In the genomic region with DNA sequence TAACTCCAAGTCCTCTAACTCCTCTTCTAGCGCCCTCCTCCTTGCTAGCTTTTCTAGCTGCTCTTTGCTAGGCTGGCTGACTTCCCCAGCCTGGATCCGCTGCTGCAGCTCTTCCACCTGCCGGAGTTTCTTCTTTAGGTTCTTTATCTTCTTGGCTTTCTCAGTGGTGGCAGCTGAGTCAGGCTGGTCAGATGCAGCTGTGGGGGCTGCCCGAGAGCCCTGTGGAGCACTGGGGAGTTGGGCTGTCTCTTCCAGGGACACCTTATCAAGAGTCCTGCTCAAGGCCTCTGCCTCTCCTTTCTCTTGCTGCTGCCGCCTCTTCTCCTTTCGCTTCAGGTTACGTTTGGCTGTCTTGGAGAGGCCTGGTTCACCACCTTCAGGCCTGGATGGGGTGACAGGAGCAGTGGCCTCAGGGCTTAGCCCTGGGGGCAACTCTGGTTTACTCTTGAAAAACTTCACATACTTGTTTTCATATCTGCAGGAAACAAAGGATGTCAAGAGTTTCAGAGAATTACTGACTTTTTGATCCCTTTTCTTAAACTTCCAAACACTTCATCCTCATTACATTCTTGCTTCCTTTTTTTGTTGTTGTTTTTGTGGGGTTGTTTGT, we compare ENCODE assay signal across 24 cellular contexts. TPM values are rescaled to one million over a fixed set of nuclear protein-coding genes. Genes with fewer than 3 reads are reported as not detected.
A peak's percentile ranks its signal among the peaks of the same experiment; 100 is the strongest.
DNase-seq lines count a peak whose midpoint lies in the region; ATAC-seq, FAIRE-seq and TF ChIP-seq lines count a peak whose summit lies in the region.
"Had no signal": no experiment of that assay in that cellular context is flagged by ENCODE, and none has a peak within 500 bp of the region (broad histone marks: within the 10 kb centered on the region; RNA-seq: fewer than 3 reads in every experiment).

No MANE protein-coding gene starts in this region.

- TF ChIP-seq EP300 in A549 (IDR thresholded peaks at IDR 0.05): no peak

- H3K36me3 ChIP-seq in CD4-positive, CD25-positive, alpha-beta regulatory T cell (ENCODE audit: control insufficient read depth, insufficient read depth, low read length): peaks cover 22% of the 10 kb centered on the region

- H3K27ac ChIP-seq in A549: no peak overlapping the region
- H3K27ac ChIP-seq in CD4-positive, CD25-positive, alpha-beta regulatory T cell (ENCODE audit: insufficient read depth, low read length, poor library complexity, severe bottlenecking): no peak overlapping the region
- H3K27ac ChIP-seq: gastroesophageal sphincter, thyroid gland had no signal

- no peak overlapping the region for H3K4me3 Mint-ChIP-seq in CD4-positive, CD25-positive, alpha-beta regulatory T cell
- no peak overlapping the region for H3K4me3 Mint-ChIP-seq in activated CD8-positive, alpha-beta memory T cell treated with anti-CD3 and anti-CD28 coated beads, Interleukin-2, amount 10 ng/mL, durations not matched to agents 7 days and 5 days
- H3K4me3 Mint-ChIP-seq in mesothelial cell of epicardium: no peak overlapping the region

- H3K4me1 ChIP-seq in A549: peaks cover 6% of the 10 kb centered on the region; the same call in 2 of the 3 replicates
- no peaks in the 10 kb centered on the region for H3K4me1 ChIP-seq in CD4-positive, CD25-positive, alpha-beta regulatory T cell (ENCODE audit: control insufficient read depth, insufficient read depth, low read length, poor library complexity, severe bottlenecking)
- H3K4me1 ChIP-seq: gastroesophageal sphincter, thyroid gland had no signal

- peaks cover 0 to 18% (median 9%) of the 10 kb centered on the region in 4 donors for H3K4me1 Mint-ChIP-seq in CD4-positive, CD25-positive, alpha-beta regulatory T cell
- peaks cover 9% of the 10 kb centered on the region for H3K4me1 Mint-ChIP-seq in activated CD8-positive, alpha-beta memory T cell treated with anti-CD3 and anti-CD28 coated beads, Interleukin-2, amount 10 ng/mL, durations not matched to agents 7 days and 5 days
- no peaks in the 10 kb centered on the region for H3K4me1 Mint-ChIP-seq in mesothelial cell of epicardium

- 95% methylated on average over 7 of the region's 7 CpGs for WGBS in A549 (ENCODE audit: missing lambda C conversion rate)

- TF ChIP-seq POLR2A in A549 (IDR thresholded peaks at IDR 0.05; ENCODE audit: low read length): no peak

- H3K9me3 ChIP-seq in A549: no peaks in the 10 kb centered on the region
- no peaks in the 10 kb centered on the region for H3K9me3 ChIP-seq in CD4-positive, CD25-positive, alpha-beta regulatory T cell (ENCODE audit: control insufficient read depth in 2 of 2, low read length in 2 of 2)
- H3K9me3 ChIP-seq: gastroesophageal sphincter, thyroid gland had no signal

- no peak for DNase-seq in A549 (ENCODE audit: low read depth in 1 of 2, low spot score in 1 of 2)
- no peak for DNase-seq in CD4-positive, CD25-positive, alpha-beta regulatory T cell
- DNase-seq in activated CD8-positive, alpha-beta memory T cell treated with anti-CD3 and anti-CD28 coated beads, Interleukin-2, amount 10 ng/mL, durations not matched to agents 7 days and 5 days: peak; percentile 23
- DNase-seq in mesothelial cell of epicardium (ENCODE audit: low spot score in 2 of 2, unreplicated experiment in 2 of 2): no peak
- no peak for DNase-seq in glomerular visceral epithelial cell (ENCODE audit: extremely low spot score)
- no peak for DNase-seq in stimulated activated CD4-positive, alpha-beta T cell treated with anti-CD3 and anti-CD28 coated beads, Interleukin-4, amount 100 ng/mL, for 1 hour
- DNase-seq in NCI-H2227 treated with DMSO at 0.1 percent for 48 hours (lab: John Stamatoyannopoulos, UW): no peak
- DNase-seq: activated gamma-delta T cell treated with Interleukin-2 at 50 U/mL for 16 hours; AML-193; COR-L47; DMS79 treated with DMSO at 0.1 percent for 48 hours; islet precursor cell; KBM-7; NCI-H1436; NCI-H2171; NCI-H526 treated with DMSO at 0.1 percent for 48 hours; nucleus accumbens; stimulated activated naive CD4-positive, alpha-beta T cell treated with Interleukin-2 at 50 U/mL for 16 hours; thyroid gland had no signal

- TF ChIP-seq CTCF in A549 (IDR thresholded peaks at IDR 0.05) (no peak), mesothelial cell of epicardium (IDR thresholded peaks at IDR 0.05; ENCODE audit: unreplicated experiment) (no peak)

- H3K27ac Mint-ChIP-seq in CD4-positive, CD25-positive, alpha-beta regulatory T cell: peak overlapping the region in 2 of 3 donors; percentile 31 to 86
- H3K27ac Mint-ChIP-seq in activated CD8-positive, alpha-beta memory T cell treated with anti-CD3 and anti-CD28 coated beads, Interleukin-2, amount 10 ng/mL, durations not matched to agents 7 days and 5 days: peak overlapping the region; percentile 4
- peak overlapping the region; percentile 18 for H3K27ac Mint-ChIP-seq in mesothelial cell of epicardium

- H3K4me3 ChIP-seq in A549: no peak overlapping the region
- H3K4me3 ChIP-seq in CD4-positive, CD25-positive, alpha-beta regulatory T cell (ENCODE audit: low read depth, low read length): no peak overlapping the region
- H3K4me3 ChIP-seq: gastroesophageal sphincter, GM12878, thyroid gland had no signal

- no peak overlapping the region for H3K4me2 ChIP-seq in A549

- no peak for TF ChIP-seq RAD21 in A549 (conservative IDR thresholded peaks at IDR 0.05 in 1 of 2, IDR thresholded peaks at IDR 0.05 in 1 of 2)

- no peaks in the 10 kb centered on the region for H3K27me3 Mint-ChIP-seq in CD4-positive, CD25-positive, alpha-beta regulatory T cell
- no peaks in the 10 kb centered on the region for H3K27me3 Mint-ChIP-seq in activated CD8-positive, alpha-beta memory T cell treated with anti-CD3 and anti-CD28 coated beads, Interleukin-2, amount 10 ng/mL, durations not matched to agents 7 days and 5 days
- no peaks in the 10 kb centered on the region for H3K27me3 Mint-ChIP-seq in mesothelial cell of epicardium (ENCODE audit: low read depth)

- H3K27me3 ChIP-seq in CD4-positive, CD25-positive, alpha-beta regulatory T cell (ENCODE audit: control insufficient read depth, insufficient read depth, low read length): no peaks in the 10 kb centered on the region
- H3K27me3 ChIP-seq: gastroesophageal sphincter, thyroid gland had no signal

- no peaks in the 10 kb centered on the region for H3K9me3 Mint-ChIP-seq in CD4-positive, CD25-positive, alpha-beta regulatory T cell
- H3K9me3 Mint-ChIP-seq in activated CD8-positive, alpha-beta memory T cell treated with anti-CD3 and anti-CD28 coated beads, Interleukin-2, amount 10 ng/mL, durations not matched to agents 7 days and 5 days (ENCODE audit: low read depth): no peaks in the 10 kb centered on the region
- H3K9me3 Mint-ChIP-seq in mesothelial cell of epicardium: no peaks in the 10 kb centered on the region

- no peak for FAIRE-seq in A549 (lab: Jason Lieb, UNC)
- FAIRE-seq: astrocyte, GM12878 had no signal

- POLR2A ChIA-PET in A549 (lab: Yijun Ruan, JAX): interaction anchor here (0.8 kb wide), 1 partner anchor 72 kb away, joined by 5 read pairs; a partner anchor contains a TSS

- ATAC-seq in A549: peak; percentile 24 to 30; a peak in 1 of 6 replicates
- no peak for ATAC-seq in CD4-positive, CD25-positive, alpha-beta regulatory T cell (ENCODE audit: low read depth in 2 of 2)
- no peak for ATAC-seq in activated CD8-positive, alpha-beta memory T cell treated with anti-CD3 and anti-CD28 coated beads, Interleukin-2, amount 10 ng/mL, durations not matched to agents 7 days and 5 days
- ATAC-seq: activated CD4-positive, CD25-positive, alpha-beta regulatory T cell treated with anti-CD3 and anti-CD28 coated beads, Interleukin-2, amount 50 U/mL, for 24 hours; gastroesophageal sphincter; GM12878 had no signal

- peaks cover 16% of the 10 kb centered on the region for H3K36me3 Mint-ChIP-seq in CD4-positive, CD25-positive, alpha-beta regulatory T cell
- peaks cover 17% of the 10 kb centered on the region for H3K36me3 Mint-ChIP-seq in activated CD8-positive, alpha-beta memory T cell treated with anti-CD3 and anti-CD28 coated beads, Interleukin-2, amount 10 ng/mL, durations not matched to agents 7 days and 5 days
- peaks cover 7% of the 10 kb centered on the region for H3K36me3 Mint-ChIP-seq in mesothelial cell of epicardium

- CTCF ChIA-PET in A549 (lab: Yijun Ruan, JAX): no interaction called here
- CTCF ChIA-PET in activated CD8-positive, alpha-beta memory T cell treated with anti-CD3 and anti-CD28 coated beads, Interleukin-2, amount 10 ng/mL, durations not matched to agents 7 days and 5 days (lab: Charles Lee): no interaction called here

RNA-seq across cellular contexts. Expression of a gene that starts 25.7 kb away (rescaled TPM):
- polyA plus RNA-seq in A549 (2011; rRNA removed) (39.2 and 49.5 TPM in 2 replicates), A549 (2017; fragmentation: RNase III; extraction: RNeasy Plus Mini Kit Qiagen cat#74134 plus additional on column Dnase treatment) (27.0 to 30.6 TPM (median 30.4 TPM) in 3 replicates)
- polyA plus RNA-seq in A549 (2012; cell fraction: cytosol; rRNA removed): 31.8 and 33.8 TPM in 2 replicates
- polyA plus RNA-seq in A549 (2012; cell fraction: nucleus; rRNA removed): 14.2 and 20.4 TPM in 2 replicates
- polyA minus RNA-seq in A549 (2011; rRNA and poly(A)+ RNA removed): 23.3 and 23.7 TPM in 2 replicates
- total RNA-seq in CD4-positive, CD25-positive, alpha-beta regulatory T cell: 34.0 TPM
- 100 to 1,000 TPM in 3 of 4 donors, 10 to 100 TPM in 1; 99.3 to 123 (median 114) TPM for polyA plus RNA-seq in CD4-positive, CD25-positive, alpha-beta regulatory T cell
- total RNA-seq in activated CD8-positive, alpha-beta memory T cell treated with anti-CD3 and anti-CD28 coated beads, Interleukin-2, amount 10 ng/mL, durations not matched to agents 7 days and 5 days: 10 to 100 TPM; 46.7 to 56.4 TPM
- total RNA-seq in mesothelial cell of epicardium: 21.1 to 23.8 TPM (median 22.9 TPM) in 3 replicates

RNA-seq across cellular contexts. Expression of a gene that starts 29.0 kb away (rescaled TPM):
- polyA plus RNA-seq in A549 (2011; rRNA removed): 24.7 and 26.1 TPM in 2 replicates
- polyA plus RNA-seq in A549 (2012; cell fraction: cytosol; rRNA removed): 12.7 and 12.8 TPM in 2 replicates
- polyA plus RNA-seq in A549 (2012; cell fraction: nucleus; rRNA removed): 38.2 and 45.1 TPM in 2 replicates
- polyA plus RNA-seq in A549 (2017; fragmentation: RNase III; extraction: RNeasy Plus Mini Kit Qiagen cat#74134 plus additional on column Dnase treatment): 21.0 to 23.7 TPM (median 22.6 TPM) in 3 replicates
- polyA minus RNA-seq in A549 (2011; rRNA and poly(A)+ RNA removed): 24.3 and 29.2 TPM in 2 replicates
- total RNA-seq in CD4-positive, CD25-positive, alpha-beta regulatory T cell: 1,086 TPM
- polyA plus RNA-seq in CD4-positive, CD25-positive, alpha-beta regulatory T cell: 100 to 1,000 TPM; 225 to 284 (median 253) TPM
- total RNA-seq in activated CD8-positive, alpha-beta memory T cell treated with anti-CD3 and anti-CD28 coated beads, Interleukin-2, amount 10 ng/mL, durations not matched to agents 7 days and 5 days: 100 to 1,000 TPM; 301 to 312 TPM
- total RNA-seq in mesothelial cell of epicardium: 29.7 to 42.2 TPM (median 33.5 TPM) in 3 replicates

RNA-seq across cellular contexts. Expression of a gene that starts 59.2 kb away (rescaled TPM):
- polyA plus RNA-seq in A549 (2011; rRNA removed) (0.06 and 0.09 TPM in 2 replicates), A549 (2017; fragmentation: RNase III; extraction: RNeasy Plus Mini Kit Qiagen cat#74134 plus additional on column Dnase treatment) (0.09 to 0.11 TPM (median 0.09 TPM) in 3 replicates)
- polyA plus RNA-seq in A549 (2012; cell fraction: cytosol; rRNA removed): 0.12 and 0.15 TPM in 2 replicates
- polyA plus RNA-seq in A549 (2012; cell fraction: nucleus; rRNA removed): 0.22 and 0.23 TPM in 2 replicates
- not detected in 2 replicates for polyA minus RNA-seq in A549 (2011; rRNA and poly(A)+ RNA removed)
- not detected for total RNA-seq in CD4-positive, CD25-positive, alpha-beta regulatory T cell
- polyA plus RNA-seq in CD4-positive, CD25-positive, alpha-beta regulatory T cell: not detected
- total RNA-seq in activated CD8-positive, alpha-beta memory T cell treated with anti-CD3 and anti-CD28 coated beads, Interleukin-2, amount 10 ng/mL, durations not matched to agents 7 days and 5 days: not detected
- total RNA-seq in mesothelial cell of epicardium: 3.1 to 3.3 TPM (median 3.3 TPM) in 3 replicates
- total RNA-seq: GM12878, HT-29 had no signal

Comparison
In these comparisons a context has a peak if more than half of its experiments do, and no peak if none do; other contexts are left out.
1. ATAC-seq: peak in A549 (2 of 2); none in CD4-positive, CD25-positive, alpha-beta regulatory T cell (0 of 2) and activated CD8-positive, alpha-beta memory T cell treated with anti-CD3 and anti-CD28 coated beads, Interleukin-2, amount 10 ng/mL, durations not matched to agents 7 days and 5 days (single experiment).
2. H3K27ac Mint-ChIP-seq: peak in every context shown above with its lines; median percentile 58 in CD4-positive, CD25-positive, alpha-beta regulatory T cell; 18 in mesothelial cell of epicardium; 4 in activated CD8-positive, alpha-beta memory T cell treated with anti-CD3 and anti-CD28 coated beads, Interleukin-2, amount 10 ng/mL, durations not matched to agents 7 days and 5 days.